8 cellular contexts compared by ENCODE assay signal in the genomic region with DNA sequence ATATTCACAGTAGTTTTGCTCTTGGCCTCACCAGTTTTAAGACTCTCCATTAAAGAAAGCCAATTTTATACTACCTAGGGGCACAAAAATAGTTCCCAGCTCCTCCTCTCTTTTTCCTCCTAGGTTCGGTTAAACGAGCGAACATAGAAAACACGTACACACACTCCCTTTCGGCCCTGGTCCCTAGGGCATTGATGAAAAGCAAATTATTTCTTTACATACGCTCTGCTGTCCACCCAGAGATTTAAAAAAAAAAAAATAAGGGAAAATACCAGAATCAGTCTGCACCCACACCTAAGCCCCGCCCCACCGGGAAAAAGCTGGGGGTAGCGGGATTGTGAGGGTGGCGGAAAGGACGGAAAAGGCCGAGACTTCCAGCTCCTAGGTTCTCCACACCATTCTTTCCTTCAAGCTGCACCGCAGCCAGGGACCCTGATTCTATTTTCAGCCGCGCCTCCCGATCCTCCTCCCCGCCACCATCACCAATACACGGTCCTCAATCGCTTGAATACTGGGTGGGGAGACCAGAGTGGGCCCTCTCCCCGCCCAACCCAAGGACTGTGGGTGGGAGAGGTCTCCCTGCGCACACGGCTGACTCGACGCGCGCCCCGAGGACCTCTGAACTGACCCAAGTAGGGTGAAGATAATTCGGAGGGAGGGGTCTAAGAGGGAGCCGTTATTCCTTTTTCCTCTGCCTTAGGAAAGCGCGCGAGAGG. TPM values are rescaled to one million over a fixed set of nuclear protein-coding genes. Genes with fewer than 3 reads are reported as not detected.
DNase-seq lines count a peak whose midpoint lies in the region; ATAC-seq lines count a peak whose summit lies in the region.

No MANE protein-coding gene starts in this region.

- peak; percentile 22 for DNase-seq in activated gamma-delta T cell treated with Interleukin-2 at 50 U/mL for 16 hours
- DNase-seq in activated gamma-delta T cell (lab: John Stamatoyannopoulos, UW): no peak
- DNase-seq in NCI-H460 (ENCODE audit: extremely low read depth, low read depth): peak; percentile 6
- DNase-seq in anterior cingulate cortex (lab: John Stamatoyannopoulos, UW): peak in 31 of 58 donors; percentile 7 to 74 (median 38)

- H3K36me3 ChIP-seq in iPS-18a (ENCODE audit: control insufficient read depth, low read depth, low read length) (peaks cover 1% of the 10 kb centered on the region), skeletal muscle satellite cell (ENCODE audit: insufficient read depth, low read length) (no peaks in the 10 kb centered on the region)

- H3K27me3 ChIP-seq in iPS-18a (ENCODE audit: control insufficient read depth, insufficient read depth, low read length) (no peaks in the 10 kb centered on the region), skeletal muscle satellite cell (ENCODE audit: control insufficient read depth, insufficient read depth, low read length) (no peaks in the 10 kb centered on the region)

- H3K4me2 ChIP-seq in skeletal muscle satellite cell (ENCODE audit: low read length): peak overlapping the region; percentile 84

- peak overlapping the region; percentile 98 for H3K27ac ChIP-seq in iPS-18a (ENCODE audit: low read length)

- H3K9ac ChIP-seq in iPS-18a (ENCODE audit: low read length) (peak overlapping the region; percentile 99), skeletal muscle satellite cell (ENCODE audit: low read depth, low read length) (peak overlapping the region; percentile 99)

- H3K4me1 ChIP-seq in iPS-18a (ENCODE audit: control insufficient read depth, low read depth, low read length) (peaks cover 9% of the 10 kb centered on the region), skeletal muscle satellite cell (ENCODE audit: control insufficient read depth, insufficient read depth, low read length) (peaks cover 14% of the 10 kb centered on the region)

- H3K9me3 ChIP-seq in iPS-18a (ENCODE audit: control insufficient read depth, low read depth, low read length) (no peaks in the 10 kb centered on the region), skeletal muscle satellite cell (replicated peaks; ENCODE audit: low read length) (no peaks in the 10 kb centered on the region)

- peak; percentile 0 for ATAC-seq in HG02884 (IDR thresholded peaks at IDR 0.05; ENCODE audit: unreplicated experiment)
- no peak for ATAC-seq in HG03135 (IDR thresholded peaks at IDR 0.05; ENCODE audit: unreplicated experiment)

- H3K4me3 ChIP-seq in iPS-18a (ENCODE audit: low read length) (peak overlapping the region; percentile 100), skeletal muscle satellite cell (ENCODE audit: low read length) (peak overlapping the region; percentile 97)

RNA-seq across cellular contexts. Expression of a gene that starts 0.8 kb away (rescaled TPM):
- total RNA-seq in NCI-H460 (2014; rRNA removed; shearing (Covaris generic)): 39.3 and 42.5 TPM in 2 replicates
- polyA plus RNA-seq in NCI-H460 (2014; cell fraction: nucleus; rRNA removed): 29.7 and 41.4 TPM in 2 replicates
- total RNA-seq in skeletal muscle satellite cell (2012; rRNA removed): 38.0 and 39.8 TPM in 2 replicates

RNA-seq across cellular contexts. Expression of a gene that starts 14.3 kb away (rescaled TPM):
- total RNA-seq in NCI-H460 (2014; rRNA removed; shearing (Covaris generic)): 253 and 259 TPM in 2 replicates
- polyA plus RNA-seq in NCI-H460 (2014; cell fraction: nucleus; rRNA removed): 294 and 329 TPM in 2 replicates
- total RNA-seq in skeletal muscle satellite cell (2012; rRNA removed): 195 and 241 TPM in 2 replicates
